ENCODE assay signal across 8 cellular contexts in the genomic region with DNA sequence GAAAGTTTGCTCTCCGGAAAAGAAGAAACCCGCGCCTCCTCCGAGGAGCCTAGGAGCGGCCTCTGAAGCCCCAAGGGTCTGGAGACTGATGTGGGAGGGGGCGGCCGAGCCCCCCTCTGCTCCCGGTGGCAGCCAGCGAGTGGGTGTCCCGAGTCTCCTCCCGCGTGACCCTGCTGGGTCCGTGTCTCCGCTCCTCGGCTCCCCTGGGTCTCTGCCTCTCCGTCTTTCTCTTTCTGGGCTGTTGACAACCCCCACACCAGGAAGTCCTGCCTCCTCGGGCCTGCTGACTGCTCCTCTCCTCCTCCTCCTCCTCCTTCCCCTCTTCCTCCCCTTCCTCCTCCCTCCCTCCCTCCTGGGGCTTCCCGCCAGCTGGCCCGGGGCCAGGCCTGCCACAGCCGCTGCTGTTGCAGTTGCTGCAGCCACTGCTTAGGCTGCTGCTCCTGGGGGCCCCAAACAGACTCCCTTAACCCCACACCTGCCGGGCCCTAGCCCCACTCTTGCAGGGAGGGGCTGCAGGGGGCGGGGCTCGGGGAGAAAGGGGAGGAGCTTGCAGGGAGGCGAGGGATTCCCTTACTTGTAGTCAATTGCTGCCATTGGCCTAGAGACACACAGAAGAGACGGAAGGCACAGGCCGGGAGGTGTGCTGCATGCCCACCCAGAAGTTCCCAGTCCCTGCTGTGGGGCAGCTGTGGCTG. TPM values are rescaled to one million over a fixed set of nuclear protein-coding genes. Genes with fewer than 3 reads are reported as not detected.
DNase-seq lines count a peak whose midpoint lies in the region; ATAC-seq and TF ChIP-seq lines count a peak whose summit lies in the region.

A gene (minus strand): TSS at position 249 of the 695 bp plus-strand sequence. CDS start 1,176 bp downstream, outside the sequence.

- peaks cover 4% of the 10 kb centered on the region for H3K36me3 ChIP-seq in A673 (ENCODE audit: insufficient read depth, low read length, poor library complexity, severe bottlenecking)
- H3K36me3 ChIP-seq in smooth muscle cell (ENCODE audit: low read depth) = no peaks in the 10 kb centered on the region

- peaks cover 0 to 2% (median 0%) of the 10 kb centered on the region in 6 donors for H3K9me3 Mint-ChIP-seq in immature natural killer cell

- DNase-seq in A673 (ENCODE audit: low spot score) (peak; percentile 96), NCI-H446 (lab: John Stamatoyannopoulos, UW) (peak; percentile 49 to 78), cardiac fibroblast (ENCODE audit: low read depth in 2 of 2) (peak; percentile 94 to 98), immature natural killer cell (peak; percentile 88 to 91 (median 89)), smooth muscle cell (lab: John Stamatoyannopoulos, UW; ENCODE audit: unreplicated experiment) (peak; percentile 94)
- DNase-seq in activated CD4-positive, CD25-positive, alpha-beta regulatory T cell (lab: John Stamatoyannopoulos, UW) = peak; percentile 68 to 85 (median 79)

- peaks cover 0 to 8% (median 8%) of the 10 kb centered on the region in 3 donors for H3K36me3 Mint-ChIP-seq in immature natural killer cell

- under 1% methylated on average over 17 of the region's 26 CpGs for WGBS in smooth muscle cell (ENCODE audit: low lambda C conversion rate)

- H3K79me2 ChIP-seq in smooth muscle cell (ENCODE audit: low read depth) = peaks cover 31% of the 10 kb centered on the region

- ATAC-seq in GM18868 (IDR thresholded peaks at IDR 0.05; ENCODE audit: unreplicated experiment) (peak; percentile 65), HG03108 (IDR thresholded peaks at IDR 0.05; ENCODE audit: unreplicated experiment) (peak; percentile 54)

- H3K27me3 ChIP-seq in A673 (replicated peaks; ENCODE audit: insufficient read depth, low read depth, low read length, poor library complexity) = no peaks in the 10 kb centered on the region
- H3K27me3 ChIP-seq in smooth muscle cell (ENCODE audit: low read depth) = no peaks in the 10 kb centered on the region

- peaks cover 36% of the 10 kb centered on the region for H4K20me1 ChIP-seq in smooth muscle cell (ENCODE audit: low read depth)

- peak within 1 kb of the TSS; percentile 13 for H2AFZ ChIP-seq in smooth muscle cell (ENCODE audit: low read depth)

- H3K4me3 ChIP-seq in A673 (ENCODE audit: low read depth, low read length, poor library complexity, severe bottlenecking) (peak within 1 kb of the TSS; percentile 87), cardiac fibroblast (replicated peaks in 1 of 2; ENCODE audit: low read depth in 2 of 2, low read length in 2 of 2) (peak within 1 kb of the TSS; percentile 90 to 97), smooth muscle cell (peak within 1 kb of the TSS; percentile 90)

- peaks cover 14 to 31% (median 21%) of the 10 kb centered on the region in 3 donors for H3K27me3 Mint-ChIP-seq in immature natural killer cell (ENCODE audit: low read depth in 3 of 3)

- intact Hi-C loops in A673 (cut with micrococcal nuclease; ENCODE audit: unreplicated experiment) = loop anchor here (2.0 to 5.0 kb wide), 2 partner anchors 60 to 193 kb away; a partner anchor contains a TSS

- H3K9me3 ChIP-seq in A673 (ENCODE audit: low read depth, low read length, poor library complexity, severe bottlenecking) (no peaks in the 10 kb centered on the region), smooth muscle cell (replicated peaks; ENCODE audit: low read depth) (no peaks in the 10 kb centered on the region)

- peak within 1 kb of the TSS; percentile 81 for H3K27ac ChIP-seq in A673 (ENCODE audit: low read depth, low read length, poor library complexity, severe bottlenecking)
- H3K27ac ChIP-seq in smooth muscle cell (ENCODE audit: low read depth) = peak within 1 kb of the TSS; percentile 72

- H3K9ac ChIP-seq in smooth muscle cell (ENCODE audit: low read depth) = peak within 1 kb of the TSS; percentile 83

- H3K4me1 Mint-ChIP-seq in immature natural killer cell = peaks cover 43 to 44% of the 10 kb centered on the region in 2 donors

- POLR2A ChIA-PET in A673 (lab: Charles Lee; ENCODE audit: low non-redundant PET) = interaction anchor here (0.5 kb wide), 1 partner anchor 50 kb away, joined by 3 read pairs; no protein-coding TSS in a partner anchor

- H3K4me2 ChIP-seq in smooth muscle cell = peak within 1 kb of the TSS; percentile 99

- TF ChIP-seq CTCF in A673 (conservative IDR thresholded peaks at IDR 0.05; ENCODE audit: low read depth, low read length) (no peak), cardiac fibroblast (IDR thresholded peaks at IDR 0.05; ENCODE audit: low read depth, low read length) (no peak), smooth muscle cell (IDR thresholded peaks at IDR 0.05; ENCODE audit: borderline replicate concordance, insufficient read depth, poor library complexity, severe bottlenecking) (no peak)

- BruUV-seq in A673 (replicated peaks; lab: Mats Ljungman, UMichigan) = no TSS peak

- peak within 1 kb of the TSS; percentile 89 to 99 (median 96) for H3K27ac Mint-ChIP-seq in immature natural killer cell

- no peaks in the 10 kb centered on the region for H3F3A ChIP-seq in smooth muscle cell (ENCODE audit: low read depth)

- peak within 1 kb of the TSS; percentile 99 to 100 (median 100) for H3K4me3 Mint-ChIP-seq in immature natural killer cell

- H3K4me1 ChIP-seq in A673 (ENCODE audit: insufficient read depth, low read length, poor library complexity, severe bottlenecking) = peaks cover 31% of the 10 kb centered on the region
- H3K4me1 ChIP-seq in smooth muscle cell (ENCODE audit: low read depth) = peaks cover 16% of the 10 kb centered on the region

- CTCF ChIA-PET in A673 (lab: Charles Lee) = interaction anchor here (1.0 to 1.5 kb wide), 2 partner anchors 9 to 80 kb away, joined by 8 to 10 read pairs; no protein-coding TSS in a partner anchor

RNA-seq across cellular contexts. Expression of the gene that starts here (rescaled TPM):
- total RNA-seq in A673 (2021) (69.0 and 71.0 TPM in 2 replicates), smooth muscle cell (14.5 and 20.0 TPM in 2 replicates)
- polyA plus RNA-seq in immature natural killer cell (10 to 100 TPM; 32.4 to 42.2 (median 35.3) TPM), smooth muscle cell (46.9 and 51.1 TPM in 2 replicates)

Comparison
In these comparisons a context has a peak if more than half of its experiments do, and no peak if none do; other contexts are left out.
1. Peak in every context shown above with its lines: DNase-seq, ATAC-seq, H3K4me3 ChIP-seq and H3K27ac ChIP-seq.